In the genomic region with DNA sequence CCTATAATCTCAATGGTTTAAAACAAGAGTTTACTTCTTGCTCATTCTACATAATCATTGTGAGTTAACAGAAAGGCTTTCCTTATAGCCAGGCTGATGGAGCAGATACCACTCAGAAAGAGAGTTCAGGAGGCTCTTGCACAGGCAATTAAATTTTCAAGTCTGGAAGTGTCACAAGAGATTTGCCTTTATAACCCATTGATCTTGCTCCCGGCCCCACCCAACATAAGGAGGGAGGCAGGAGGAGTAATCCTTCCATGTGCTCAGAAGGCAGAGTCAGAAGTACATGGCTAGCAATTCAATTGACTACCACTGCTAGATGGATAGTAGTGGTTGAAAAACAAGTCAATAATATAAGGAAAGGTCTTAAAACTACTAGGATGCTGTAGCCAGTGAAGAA, we compare ENCODE assay signal across 7 cellular contexts.
"Had no signal": no experiment of that assay in that cellular context is flagged by ENCODE, and none has a peak within 500 bp of the region (broad histone marks: within the 10 kb centered on the region; RNA-seq: fewer than 3 reads in every experiment).

No MANE protein-coding gene starts in this region.

- DNase-seq: GM23248, GOT3, H7, HFFc6, IMR-90 had no signal

- H3K4me3 ChIP-seq: GM23248, HAP-1, K562 had no signal

- H3K36me3 ChIP-seq: HAP-1 had no signal

- H3K9me3 ChIP-seq: HAP-1 had no signal

- H3K4me1 ChIP-seq: HAP-1 had no signal

- H3K27ac ChIP-seq: GM23248 had no signal
